Comparison of ENCODE assay signal across 1 cellular context in the genomic region with DNA sequence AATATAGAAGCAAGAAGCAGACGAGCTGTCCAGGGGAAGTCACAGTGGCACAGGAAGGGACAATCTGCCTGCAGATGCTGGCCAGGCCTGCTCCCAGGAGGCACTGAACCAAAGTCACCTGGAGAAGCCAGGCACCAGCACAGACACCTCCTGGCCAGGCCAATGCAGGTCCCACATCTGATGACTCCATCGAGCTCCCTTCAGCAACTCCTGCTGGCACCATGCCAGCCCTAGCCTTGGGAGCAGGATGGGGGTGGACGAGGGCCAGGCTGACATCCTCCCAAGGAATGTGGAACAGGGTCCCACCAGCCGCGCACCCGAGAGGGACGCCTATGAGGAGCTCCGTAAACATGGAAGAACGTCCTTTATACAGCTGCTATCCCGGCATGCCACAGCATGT.
TF ChIP-seq lines count a peak whose summit lies in the region.

No MANE protein-coding gene starts in this region.

TF ChIP-seq in IMR-90, 13 proteins besides CTCF, POLR2A, EP300 and RAD21 (continued from another document):
- no peak for TF ChIP-seq MAFK (IDR thresholded peaks at IDR 0.05; ENCODE audit: low read depth, low read length)
- TF ChIP-seq BHLHE40 (IDR thresholded peaks at IDR 0.05; ENCODE audit: low read depth, low read length) = no peak
- no peak for TF ChIP-seq CHD1 (IDR thresholded peaks at IDR 0.05; ENCODE audit: low read depth, low read length)
- no peak for TF ChIP-seq RFX5 (IDR thresholded peaks at IDR 0.05; ENCODE audit: low read depth, low read length)
